ENCODE assay signal across 8 cellular contexts in genomic region chr12:31326689-31327659, GRCh38. TPM values are rescaled to one million over a fixed set of nuclear protein-coding genes. Genes with fewer than 3 reads are reported as not detected.
DNase-seq lines count a peak whose midpoint lies in the region; ATAC-seq and TF ChIP-seq lines count a peak whose summit lies in the region.

No MANE protein-coding gene starts in this region.

- TF ChIP-seq CTCF in testis (IDR thresholded peaks at IDR 0.05): no peak

- H3K4me1 ChIP-seq in testis: no peaks in the 10 kb centered on the region

- H3K4me1 Mint-ChIP-seq in activated CD4-positive, alpha-beta T cell treated with anti-CD3 and anti-CD28 coated beads, Interleukin-2, amount 10 ng/mL, durations not matched to agents 7 days and 5 days: peaks cover 14% of the 10 kb centered on the region

- intact Hi-C loops in testis (cut with DNase I; ENCODE audit: low total_unique reads): no loop called here

- peaks cover 8% of the 10 kb centered on the region for H3K36me3 Mint-ChIP-seq in activated CD4-positive, alpha-beta T cell treated with anti-CD3 and anti-CD28 coated beads, Interleukin-2, amount 10 ng/mL, durations not matched to agents 7 days and 5 days (ENCODE audit: low read depth)
- peaks cover 21 to 33% of the 10 kb centered on the region in 2 donors for H3K36me3 Mint-ChIP-seq in activated naive CD4-positive, alpha-beta T cell treated with anti-CD3 and anti-CD28 coated beads, Interleukin-2, amount 50 U/mL, for 72 hours

- no peak for ATAC-seq in activated naive CD4-positive, alpha-beta T cell treated with anti-CD3 and anti-CD28 coated beads, Interleukin-2, amount 50 U/mL, for 72 hours
- no peak for ATAC-seq in HG03159 (IDR thresholded peaks at IDR 0.05; ENCODE audit: unreplicated experiment)
- ATAC-seq in GM18868 (IDR thresholded peaks at IDR 0.05; ENCODE audit: unreplicated experiment): no peak
- ATAC-seq in GM18505 (IDR thresholded peaks at IDR 0.05; ENCODE audit: unreplicated experiment): no peak

- H3K27ac Mint-ChIP-seq in activated CD4-positive, alpha-beta T cell treated with anti-CD3 and anti-CD28 coated beads, Interleukin-2, amount 10 ng/mL, durations not matched to agents 7 days and 5 days: peak overlapping the region; percentile 97
- H3K27ac Mint-ChIP-seq in activated naive CD4-positive, alpha-beta T cell treated with anti-CD3 and anti-CD28 coated beads, Interleukin-2, amount 50 U/mL, for 72 hours: peak overlapping the region; percentile 36 to 97

- H3K36me3 ChIP-seq in testis (ENCODE audit: low read depth, missing control alignments): no peaks in the 10 kb centered on the region

- 19 to 27% methylated on average over 20 of the region's 20 CpGs for WGBS in testis, 2 donors

- no peaks in the 10 kb centered on the region for H3K27me3 ChIP-seq in testis

- H3K27ac ChIP-seq in testis: peak overlapping the region; percentile 71 to 95

- peak overlapping the region; percentile 74 to 81 for H3K4me3 ChIP-seq in testis

- H3K4me3 Mint-ChIP-seq in activated CD4-positive, alpha-beta T cell treated with anti-CD3 and anti-CD28 coated beads, Interleukin-2, amount 10 ng/mL, durations not matched to agents 7 days and 5 days: peak overlapping the region; percentile 98

- H3K27me3 Mint-ChIP-seq in activated CD4-positive, alpha-beta T cell treated with anti-CD3 and anti-CD28 coated beads, Interleukin-2, amount 10 ng/mL, durations not matched to agents 7 days and 5 days: peaks cover 7% of the 10 kb centered on the region

- no peak for DNase-seq in activated CD4-positive, alpha-beta T cell treated with anti-CD3 and anti-CD28 coated beads, Interleukin-2, amount 10 ng/mL, durations not matched to agents 7 days and 5 days
- DNase-seq in activated CD4-positive, alpha-beta T cell treated with anti-CD3 and anti-CD28 coated beads for 4 hours: no peak
- no peak for DNase-seq in activated naive CD4-positive, alpha-beta T cell treated with anti-CD3 and anti-CD28 coated beads, Interleukin-2, amount 50 U/mL, for 72 hours (ENCODE audit: low spot score in 2 of 2)
- DNase-seq in left kidney (ENCODE audit: low read depth, low spot score): peak; percentile 93
- DNase-seq in testis: no peak

- CTCF ChIA-PET in activated CD4-positive, alpha-beta T cell treated with anti-CD3 and anti-CD28 coated beads, Interleukin-2, amount 10 ng/mL, durations not matched to agents 7 days and 5 days (lab: Charles Lee): interaction anchor here (0.6 to 1.6 kb wide), 6 partner anchors 9 to 75 kb away, joined by 3 to 4 read pairs (median 3); no protein-coding TSS in a partner anchor

- no peaks in the 10 kb centered on the region for H3K9me3 Mint-ChIP-seq in activated CD4-positive, alpha-beta T cell treated with anti-CD3 and anti-CD28 coated beads, Interleukin-2, amount 10 ng/mL, durations not matched to agents 7 days and 5 days
- no peaks in the 10 kb centered on the region for H3K9me3 Mint-ChIP-seq in activated naive CD4-positive, alpha-beta T cell treated with anti-CD3 and anti-CD28 coated beads, Interleukin-2, amount 50 U/mL, for 72 hours

- H3K9me3 ChIP-seq in testis: no peaks in the 10 kb centered on the region

- TF ChIP-seq POLR2A in testis (IDR thresholded peaks at IDR 0.05) (no peak), GM18505 (IDR thresholded peaks at IDR 0.05; ENCODE audit: borderline replicate concordance, extremely low read depth, insufficient read depth, insufficient read length) (no peak)

- POLR2A ChIA-PET in activated CD4-positive, alpha-beta T cell treated with anti-CD3 and anti-CD28 coated beads, Interleukin-2, amount 10 ng/mL, durations not matched to agents 7 days and 5 days (lab: Charles Lee): no interaction called here

RNA-seq across cellular contexts. Expression of gene SINHCAF, which starts 1.0 kb away (rescaled TPM):
- total RNA-seq in activated CD4-positive, alpha-beta T cell treated with anti-CD3 and anti-CD28 coated beads, Interleukin-2, amount 10 ng/mL, durations not matched to agents 7 days and 5 days: 10 to 100 TPM; 91.3 to 92.3 TPM
- 100 to 1,000 TPM; 162 to 190 TPM for total RNA-seq in activated naive CD4-positive, alpha-beta T cell treated with anti-CD3 and anti-CD28 coated beads, Interleukin-2, amount 50 U/mL, for 72 hours
- 10 to 100 TPM; 45.2 to 46.8 TPM for total RNA-seq in testis
- polyA plus RNA-seq in testis (ENCODE audit: insufficient read depth, low read depth, low replicate concordance): 47.9 TPM
